Comparison of ENCODE assay signal across 1 cellular context in genomic region chr1:243505986-243506689, GRCh38.
TF ChIP-seq lines count a peak whose summit lies in the region.

No MANE protein-coding gene starts in this region.

TF ChIP-seq in GM23338, 12 proteins besides CTCF, POLR2A, EP300 and RAD21 (continued from another document):
- TF ChIP-seq REST (IDR thresholded peaks at IDR 0.05; ENCODE audit: unreplicated experiment) (no peak), ZNF114 (CRISPR knock-in tag; IDR thresholded peaks at IDR 0.05) (no peak)
